ENCODE assay signal across 11 cellular contexts in genomic region chr19:29478578-29479565, GRCh38. TPM values are rescaled to one million over a fixed set of nuclear protein-coding genes. Genes with fewer than 3 reads are reported as not detected.
DNase-seq lines count a peak whose midpoint lies in the region; ATAC-seq, FAIRE-seq and TF ChIP-seq lines count a peak whose summit lies in the region.
"Had no signal": no experiment of that assay in that cellular context is flagged by ENCODE, and none has a peak within 500 bp of the region (broad histone marks: within the 10 kb centered on the region; RNA-seq: fewer than 3 reads in every experiment).

No MANE protein-coding gene starts in this region.

- CTCF ChIA-PET in A549 (lab: Yijun Ruan, JAX): interaction anchor here (0.7 to 2.6 kb wide), 9 partner anchors 9 to 726 kb away, joined by 3 to 15 read pairs (median 3); no protein-coding TSS in a partner anchor

- peaks cover 6% of the 10 kb centered on the region; the same call in 2 of the 3 replicates for H3K9me3 ChIP-seq in A549
- H3K9me3 ChIP-seq in OCI-LY1 (ENCODE audit: low read length): 0 out of 2 replicates have a peak, but pooled peaks cover 2% of the 10 kb centered on the region
- H3K9me3 ChIP-seq: mucosa of descending colon had no signal

- H3K4me2 ChIP-seq in A549 (no peak overlapping the region), OCI-LY1 (ENCODE audit: low read length) (no peak overlapping the region)

- H2AFZ ChIP-seq in OCI-LY1 (ENCODE audit: low read length): no peak overlapping the region

- no peaks in the 10 kb centered on the region for H3K79me2 ChIP-seq in OCI-LY1 (ENCODE audit: insufficient read depth, low read length)

- WGBS in A549 (ENCODE audit: missing lambda C conversion rate): 30% methylated on average over 34 of the region's 34 CpGs

- TF ChIP-seq EP300 in A549 (IDR thresholded peaks at IDR 0.05): no peak

- peak; percentile 50 to 55 for DNase-seq in A549 (ENCODE audit: low read depth in 1 of 2, low spot score in 1 of 2)
- DNase-seq in iPS-NIHi11 (ENCODE audit: low spot score): peak; percentile 85
- no peak for DNase-seq in foreskin melanocyte
- DNase-seq in stimulated activated naive CD4-positive, alpha-beta T cell (lab: John Stamatoyannopoulos, UW): no peak

- no peaks in the 10 kb centered on the region for H4K20me1 ChIP-seq in OCI-LY1 (ENCODE audit: insufficient read depth, low read length)

- TF ChIP-seq CTCF in A549 (IDR thresholded peaks at IDR 0.05) (peak; percentile 40), GM12872 (IDR thresholded peaks at IDR 0.05; ENCODE audit: insufficient read depth, low read depth, low read length) (peak; percentile 58), OCI-LY1 (IDR thresholded peaks at IDR 0.05; ENCODE audit: low read length) (peak; percentile 53)

- H3K27me3 ChIP-seq in OCI-LY1 (ENCODE audit: insufficient read depth, low read length): no peaks in the 10 kb centered on the region
- H3K27me3 ChIP-seq: body of pancreas had no signal

- H3K36me3 ChIP-seq in OCI-LY1 (ENCODE audit: insufficient read depth, low read length): no peaks in the 10 kb centered on the region

- H3F3A ChIP-seq in OCI-LY1 (ENCODE audit: insufficient read depth, low read length): no peaks in the 10 kb centered on the region

- no peak for FAIRE-seq in A549 (lab: Jason Lieb, UNC)
- FAIRE-seq: GM18507 had no signal

- peak; percentile 78 to 96 for ATAC-seq in A549
- ATAC-seq in HG03095 (IDR thresholded peaks at IDR 0.05; ENCODE audit: unreplicated experiment): no peak
- ATAC-seq in HG03457 (IDR thresholded peaks at IDR 0.05; ENCODE audit: unreplicated experiment): no peak
- ATAC-seq: body of pancreas, mucosa of descending colon had no signal

- POLR2A ChIA-PET in A549 (lab: Yijun Ruan, JAX): no interaction called here

- TF ChIP-seq RAD21 in A549 (conservative IDR thresholded peaks at IDR 0.05 in 1 of 2, IDR thresholded peaks at IDR 0.05 in 1 of 2): peak; percentile 38 to 55; a peak in 3 of 5 replicates

- no peak for TF ChIP-seq POLR2A in A549 (IDR thresholded peaks at IDR 0.05; ENCODE audit: low read length)

- H3K27ac ChIP-seq in A549 (no peak overlapping the region), OCI-LY1 (ENCODE audit: low read depth, low read length, poor library complexity, severe bottlenecking) (no peak overlapping the region)
- H3K27ac ChIP-seq: body of pancreas had no signal

- no peaks in the 10 kb centered on the region for H3K4me1 ChIP-seq in A549
- no peaks in the 10 kb centered on the region for H3K4me1 ChIP-seq in OCI-LY1 (ENCODE audit: insufficient read depth, low read length, severe bottlenecking)
- H3K4me1 ChIP-seq: body of pancreas had no signal

- H3K4me3 ChIP-seq in A549: no peak overlapping the region
- no peak overlapping the region for H3K4me3 ChIP-seq in OCI-LY1 (ENCODE audit: low read depth, low read length, poor library complexity, severe bottlenecking)
- H3K4me3 ChIP-seq: body of pancreas, mucosa of descending colon had no signal

- H3K9ac ChIP-seq in OCI-LY1 (ENCODE audit: low read length): no peak overlapping the region

- no peaks in the 10 kb centered on the region for H3K9me2 ChIP-seq in OCI-LY1 (ENCODE audit: low read depth, low read length)

TF ChIP-seq in A549, 52 proteins besides CTCF, POLR2A, EP300 and RAD21:
- TF ChIP-seq KDM1A (IDR thresholded peaks at IDR 0.05; ENCODE audit: low read depth) (no peak), NPAS2 (CRISPR knock-in tag; IDR thresholded peaks at IDR 0.05; ENCODE audit: borderline replicate concordance) (no peak), HDAC2 (IDR thresholded peaks at IDR 0.05) (no peak), CEBPB (IDR thresholded peaks at IDR 0.05) (no peak), ZNF302 (CRISPR knock-in tag; IDR thresholded peaks at IDR 0.05) (no peak), ESRRA (IDR thresholded peaks at IDR 0.05; ENCODE audit: borderline replicate concordance, low read length) (no peak), SREBF2 (IDR thresholded peaks at IDR 0.05) (no peak), POLR2AphosphoS2 (conservative IDR thresholded peaks at IDR 0.05; ENCODE audit: low read length) (no peak), FOXS1 (CRISPR knock-in tag; IDR thresholded peaks at IDR 0.05) (no peak), CBX2 (IDR thresholded peaks at IDR 0.05; ENCODE audit: borderline replicate concordance, low read depth) (no peak), MAZ (IDR thresholded peaks at IDR 0.05; ENCODE audit: borderline replicate concordance, low read depth, low read length) (no peak), GATA3 (IDR thresholded peaks at IDR 0.05; ENCODE audit: borderline replicate concordance) (no peak), NR3C1 (IDR thresholded peaks at IDR 0.05) (no peak)
- TF ChIP-seq, protein P1, sequence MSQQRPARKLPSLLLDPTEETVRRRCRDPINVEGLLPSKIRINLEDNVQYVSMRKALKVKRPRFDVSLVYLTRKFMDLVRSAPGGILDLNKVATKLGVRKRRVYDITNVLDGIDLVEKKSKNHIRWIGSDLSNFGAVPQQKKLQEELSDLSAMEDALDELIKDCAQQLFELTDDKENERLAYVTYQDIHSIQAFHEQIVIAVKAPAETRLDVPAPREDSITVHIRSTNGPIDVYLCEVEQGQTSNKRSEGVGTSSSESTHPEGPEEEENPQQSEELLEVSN (IDR thresholded peaks at IDR 0.05; ENCODE audit: borderline replicate concordance, low read depth): no peak

RNA-seq across cellular contexts. Expression of gene VSTM2B, which starts 46.9 kb away (rescaled TPM):
- polyA plus RNA-seq in A549 (2011; rRNA removed): not detected in 2 replicates
- not detected in 2 replicates for polyA plus RNA-seq in A549 (2012; cell fraction: cytosol; rRNA removed)
- 0.10 TPM in 1 of 2 replicates, not detected in the other for polyA plus RNA-seq in A549 (2012; cell fraction: nucleus; rRNA removed)
- polyA plus RNA-seq in A549 (2017; fragmentation: RNase III; extraction: RNeasy Plus Mini Kit Qiagen cat#74134 plus additional on column Dnase treatment): not detected in 3 replicates
- polyA minus RNA-seq in A549 (2011; rRNA and poly(A)+ RNA removed): not detected in 2 replicates

Comparison
In these comparisons a context has a peak if more than half of its experiments do, and no peak if none do; other contexts are left out.
1. ATAC-seq: peak in A549 (2 of 2); none in HG03095 (single experiment) and HG03457 (single experiment).
2. DNase-seq: peak in A549 (2 of 2) and iPS-NIHi11 (single experiment); none in foreskin melanocyte (single experiment) and stimulated activated naive CD4-positive, alpha-beta T cell (0 of 6).
3. Peak in every context shown above with its lines, with median percentiles within 50 percentile points of each other: CTCF ChIP-seq.